11 cellular contexts compared by ENCODE assay signal in genomic region chr4:129602447-129602846, GRCh38.
"Had no signal": no experiment of that assay in that cellular context is flagged by ENCODE, and none has a peak within 500 bp of the region (broad histone marks: within the 10 kb centered on the region; RNA-seq: fewer than 3 reads in every experiment).

No MANE protein-coding gene starts in this region.

- ATAC-seq: GM23338, HCT116 had no signal

- H3K27ac Mint-ChIP-seq: GM23338, H9, HFFc6 had no signal

- H3K9ac ChIP-seq: GM23248 had no signal

- H3K4me2 ChIP-seq: GM23338 had no signal

- H2AFZ ChIP-seq: GM23248, GM23338 had no signal

- H3K27ac ChIP-seq: GM23248 had no signal

- H3K9me3 Mint-ChIP-seq: GM23338, H9 had no signal

- H3K36me3 ChIP-seq: HAP-1 had no signal

- H3K4me3 Mint-ChIP-seq: GM23338, H9, HFFc6 had no signal

- FAIRE-seq: H1, H54 had no signal

- H3K4me1 ChIP-seq: HAP-1 had no signal

- H3K9me3 ChIP-seq: HAP-1 had no signal

- H3K4me1 Mint-ChIP-seq: GM23338, H9 had no signal

- DNase-seq: GM23248, GOT3, H7, H9, HCEC 1CT, HFFc6 had no signal

- H3K4me3 ChIP-seq: GM23248, GM23338, HAP-1 had no signal
